In the genomic region with DNA sequence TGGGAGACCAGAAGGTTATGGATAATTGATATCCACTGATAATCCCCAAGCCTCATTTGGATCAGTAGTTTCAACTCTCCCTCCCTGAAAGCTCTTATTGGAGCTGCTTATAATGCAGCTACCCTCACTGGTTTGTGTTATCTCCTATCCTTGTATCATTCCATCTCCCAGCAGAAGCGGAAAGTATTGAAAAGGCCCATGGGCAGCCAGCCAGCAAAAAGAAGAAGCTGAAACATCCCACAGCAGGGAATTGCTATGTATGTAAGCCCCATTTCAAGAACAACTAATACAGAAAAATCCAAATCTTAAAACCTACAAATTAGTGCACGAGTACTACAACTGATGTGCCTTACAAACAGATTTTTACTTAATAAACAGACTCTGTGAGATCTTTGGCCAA, we compare ENCODE assay signal across 26 cellular contexts.
"Had no signal": no experiment of that assay in that cellular context is flagged by ENCODE, and none has a peak within 500 bp of the region (broad histone marks: within the 10 kb centered on the region; RNA-seq: fewer than 3 reads in every experiment).

No MANE protein-coding gene starts in this region.

- H3K27me3 ChIP-seq: MG63, Peyer's patch, SJCRH30 had no signal

- H3K27ac Mint-ChIP-seq: activated CD4-positive, alpha-beta memory T cell treated with anti-CD3 and anti-CD28 coated beads for 36 hours; activated CD4-positive, alpha-beta T cell treated with anti-CD3 and anti-CD28 coated beads, Interleukin-2, amount 10 ng/mL, durations not matched to agents 7 days and 5 days; activated naive CD4-positive, alpha-beta T cell treated with anti-CD3 and anti-CD28 coated beads, Interleukin-2, amount 50 U/mL, for 72 hours; activated naive CD8-positive, alpha-beta T cell treated with anti-CD3 and anti-CD28 coated beads, Interleukin-2, amount 50 U/mL, for 24 hours; T-helper 1 cell treated with Interleukin-12 subunit alpha and Interleukin-12 subunit beta and Interleukin-4 antibody, amounts not matched to agents 30 μg/mL and 1 μg/mL, for 36 hours had no signal

- H3K4me3 Mint-ChIP-seq: activated CD4-positive, alpha-beta memory T cell treated with anti-CD3 and anti-CD28 coated beads for 36 hours; activated CD4-positive, alpha-beta T cell treated with anti-CD3 and anti-CD28 coated beads, Interleukin-2, amount 10 ng/mL, durations not matched to agents 7 days and 5 days; activated naive CD8-positive, alpha-beta T cell treated with anti-CD3 and anti-CD28 coated beads, Interleukin-2, amount 50 U/mL, for 24 hours; activated T-cell treated with anti-CD3 and anti-CD28 coated beads, Interleukin-2, amount 50 U/mL, for 4 hours; T-helper 1 cell treated with Interleukin-12 subunit alpha and Interleukin-12 subunit beta and Interleukin-4 antibody, amounts not matched to agents 30 μg/mL and 1 μg/mL, for 36 hours had no signal

- H3K9me3 Mint-ChIP-seq: activated CD4-positive, alpha-beta memory T cell treated with anti-CD3 and anti-CD28 coated beads for 36 hours; activated naive CD8-positive, alpha-beta T cell treated with anti-CD3 and anti-CD28 coated beads, Interleukin-2, amount 50 U/mL, for 24 hours had no signal

- H3K36me3 ChIP-seq: MG63, Peyer's patch, SJCRH30 had no signal

- DNase-seq: activated CD4-positive, alpha-beta memory T cell treated with anti-CD3 and anti-CD28 coated beads for 36 hours; activated CD4-positive, alpha-beta T cell treated with anti-CD3 and anti-CD28 coated beads, Interleukin-2, amount 10 ng/mL, durations not matched to agents 7 days and 5 days; activated CD4-positive, CD25-positive, alpha-beta regulatory T cell; activated CD8-positive, alpha-beta memory T cell treated with anti-CD3 and anti-CD28 coated beads for 24 hours; activated effector memory CD4-positive, alpha-beta T cell treated with anti-CD3 and anti-CD28 coated beads, Interleukin-2, amount 50 U/mL, for 16 hours; activated naive CD4-positive, alpha-beta T cell treated with Interleukin-2 at 50 U/mL for 16 hours; activated naive CD8-positive, alpha-beta T cell treated with anti-CD3 and anti-CD28 coated beads, Interleukin-2, amount 50 U/mL, for 24 hours; activated T-cell treated with anti-CD3 and anti-CD28 coated beads, Interleukin-2, amount 50 U/mL, for 4 hours; amniotic stem cell; MG63; NCI-H1105; NCI-H1436; NCI-H187; NCI-H2081; NCI-H510A treated with DMSO at 0.1 percent for 48 hours; NCI-H69; NK-92 treated with Interleukin-12 subunit alpha and Interleukin-12 subunit beta, amount 100 ng/mL, for 24 hours; Peyer's patch; Right ventricle myocardium superior; SJCRH30; SK-N-SH had no signal

- H3K4me2 ChIP-seq: SK-N-SH had no signal

- H3K9ac ChIP-seq: SK-N-SH had no signal

- ATAC-seq: activated naive CD4-positive, alpha-beta T cell treated with anti-CD3 and anti-CD28 coated beads, Interleukin-2, amount 50 U/mL, for 72 hours; activated naive CD8-positive, alpha-beta T cell treated with anti-CD3 and anti-CD28 coated beads, Interleukin-2, amount 50 U/mL, for 24 hours; activated T-cell treated with anti-CD3 and anti-CD28 coated beads, Interleukin-2, amount 50 U/mL, for 4 hours had no signal

- H3K4me3 ChIP-seq: MG63, Peyer's patch, SJCRH30 had no signal

- H3K36me3 Mint-ChIP-seq: activated CD4-positive, alpha-beta memory T cell treated with anti-CD3 and anti-CD28 coated beads for 36 hours had no signal

- H3K27ac ChIP-seq: Peyer's patch, RWPE1, VCaP had no signal

- H3K9me3 ChIP-seq: MG63, Peyer's patch, SK-N-SH had no signal

- FAIRE-seq: astrocyte had no signal
